8 cellular contexts compared by ENCODE assay signal in the genomic region with DNA sequence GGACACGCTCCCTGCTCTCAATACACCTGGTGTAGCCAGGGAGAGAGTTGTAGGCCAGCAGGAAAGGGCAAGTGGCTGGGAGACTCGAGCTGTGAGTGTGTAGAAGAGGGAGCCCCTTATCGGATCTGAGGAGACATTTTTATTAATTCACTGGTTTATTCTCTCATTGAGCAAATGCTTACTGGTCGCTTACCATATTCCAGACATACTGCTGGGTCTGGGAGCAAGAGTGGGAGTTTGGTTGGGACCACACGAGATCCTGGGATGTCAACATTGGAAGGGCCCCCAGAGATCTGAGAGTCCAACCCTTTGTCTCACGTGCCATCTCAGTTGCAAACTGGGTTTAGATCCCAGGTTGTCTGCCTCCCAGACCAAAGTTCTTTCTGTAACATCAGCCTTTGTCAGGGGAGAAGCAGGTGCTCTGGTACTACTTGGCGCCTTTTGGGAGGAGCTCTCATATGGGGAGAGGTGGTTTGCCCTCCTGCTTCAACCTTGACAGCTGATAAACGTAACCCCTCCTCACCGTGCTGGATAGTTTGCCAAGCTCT. TPM values are rescaled to one million over a fixed set of nuclear protein-coding genes. Genes with fewer than 3 reads are reported as not detected.
A peak's percentile ranks its signal among the peaks of the same experiment; 100 is the strongest.
DNase-seq lines count a peak whose midpoint lies in the region; ATAC-seq, FAIRE-seq and TF ChIP-seq lines count a peak whose summit lies in the region.

No MANE protein-coding gene starts in this region.

- in situ Hi-C loops in KBM-7 (cut with MboI; ENCODE audit: low pct_unique_long_range_greater_than_20kb, low sequenced_read_pairs), result no loop called here

- peak overlapping the region; percentile 64 for H3K27ac ChIP-seq in foreskin keratinocyte
- H3K27ac ChIP-seq in small intestine (ENCODE audit: low read depth in 1 of 2, low read length in 1 of 2), result peak overlapping the region; percentile 68 to 98

- H3K4me1 Mint-ChIP-seq in T-helper 2 cell treated with Interferon-gamma antibody and Interleukin-4, amounts not matched to agents 5 μg/mL and 100 μg/mL, for 36 hours (ENCODE audit: low read depth), result peaks cover 20% of the 10 kb centered on the region

- H3K4me3 ChIP-seq in H7 (ENCODE audit: insufficient read depth, low read depth, low read length) (peak overlapping the region; percentile 97), small intestine (ENCODE audit: low read depth in 1 of 2, low read length in 2 of 2) (peak overlapping the region; percentile 78 to 87)

- H3K36me3 Mint-ChIP-seq in T-helper 2 cell treated with Interferon-gamma antibody and Interleukin-4, amounts not matched to agents 5 μg/mL and 100 μg/mL, for 36 hours (ENCODE audit: low read depth), result peaks cover 22% of the 10 kb centered on the region

- no peak for TF ChIP-seq CTCF in foreskin keratinocyte (conservative IDR thresholded peaks at IDR 0.05)

- H3K4me1 ChIP-seq in foreskin keratinocyte (no peaks in the 10 kb centered on the region), small intestine (ENCODE audit: control insufficient read depth in 2 of 2, insufficient read depth in 1 of 2, low read depth in 1 of 2, low read length in 1 of 2) (no peaks in the 10 kb centered on the region)

- no peaks in the 10 kb centered on the region for H3K27me3 ChIP-seq in H7 (ENCODE audit: control insufficient read depth, insufficient read depth, low read length)
- no peaks in the 10 kb centered on the region for H3K27me3 ChIP-seq in foreskin keratinocyte
- no peaks in the 10 kb centered on the region for H3K27me3 ChIP-seq in small intestine (ENCODE audit: control insufficient read depth in 2 of 2, insufficient read depth in 2 of 2, low read length in 2 of 2)

- no peaks in the 10 kb centered on the region for H3K9me3 ChIP-seq in small intestine (ENCODE audit: control insufficient read depth, low read depth)

- DNase-seq in H7 (peak; percentile 48), foreskin keratinocyte (no peak), small intestine (no peak), KBM-7 (no peak)
- DNase-seq in T-helper 2 cell treated with Interferon-gamma antibody and Interleukin-4, amounts not matched to agents 5 μg/mL and 100 μg/mL, for 36 hours (ENCODE audit: low spot score), result peak; percentile 10
- no peak for DNase-seq in stimulated activated CD8-positive, alpha-beta memory T cell treated with anti-CD3 and anti-CD28 coated beads, Interleukin-4, amount 100 ng/mL, for 48 hours

- H3K36me3 ChIP-seq in H7 (replicated peaks; ENCODE audit: control insufficient read depth, insufficient read depth, low read length), result peaks cover 3% of the 10 kb centered on the region
- peaks cover 4 to 6% of the 10 kb centered on the region in 2 donors for H3K36me3 ChIP-seq in small intestine (ENCODE audit: control insufficient read depth in 2 of 2, insufficient read depth in 2 of 2, low read length in 2 of 2)

- H3K27ac Mint-ChIP-seq in T-helper 2 cell treated with Interferon-gamma antibody and Interleukin-4, amounts not matched to agents 5 μg/mL and 100 μg/mL, for 36 hours, result peak overlapping the region; percentile 93

- ATAC-seq in foreskin keratinocyte (no peak), GM18873 (IDR thresholded peaks at IDR 0.05; ENCODE audit: low FRiP score, unreplicated experiment) (no peak), HG03342 (IDR thresholded peaks at IDR 0.05; ENCODE audit: unreplicated experiment) (no peak)

- FAIRE-seq in small intestine (lab: Jason Lieb, UNC), result no peak

- no peaks in the 10 kb centered on the region for H3K9me3 Mint-ChIP-seq in T-helper 2 cell treated with Interferon-gamma antibody and Interleukin-4, amounts not matched to agents 5 μg/mL and 100 μg/mL, for 36 hours

- peaks cover 3% of the 10 kb centered on the region for H3K27me3 Mint-ChIP-seq in T-helper 2 cell treated with Interferon-gamma antibody and Interleukin-4, amounts not matched to agents 5 μg/mL and 100 μg/mL, for 36 hours (ENCODE audit: low read depth)

- H3K4me3 Mint-ChIP-seq in T-helper 2 cell treated with Interferon-gamma antibody and Interleukin-4, amounts not matched to agents 5 μg/mL and 100 μg/mL, for 36 hours, result peak overlapping the region; percentile 96

- 1% methylated on average over 9 of the region's 9 CpGs for whole genome bisulfite sequencing in small intestine, 3 donors

RNA-seq across cellular contexts. Expression of a gene that starts 0.7 kb away (rescaled TPM):
- 41.0 and 53.4 TPM in 2 replicates for total RNA-seq in H7 (2014; rRNA removed; shearing (Covaris generic))
- 31.5 and 34.6 TPM in 2 replicates for total RNA-seq in foreskin keratinocyte
- polyA plus RNA-seq in foreskin keratinocyte (44.0 and 50.2 TPM in 2 replicates), small intestine (10 to 100 TPM; 30.3 to 51.7 (median 32.4) TPM)

RNA-seq across cellular contexts. Expression of a gene that starts 19.2 kb away (rescaled TPM):
- 5.6 and 6.4 TPM in 2 replicates for total RNA-seq in H7 (2014; rRNA removed; shearing (Covaris generic))
- total RNA-seq in foreskin keratinocyte, result 42.3 and 49.3 TPM in 2 replicates
- polyA plus RNA-seq in foreskin keratinocyte (49.6 and 62.4 TPM in 2 replicates), small intestine (1 to 10 TPM; 2.5 to 9.5 (median 5.2) TPM)

RNA-seq across cellular contexts. Expression of a gene that starts 44.1 kb away (rescaled TPM):
- 10.7 and 14.6 TPM in 2 replicates for total RNA-seq in H7 (2014; rRNA removed; shearing (Covaris generic))
- 43.3 and 44.7 TPM in 2 replicates for total RNA-seq in foreskin keratinocyte
- polyA plus RNA-seq in foreskin keratinocyte (41.0 and 44.0 TPM in 2 replicates), small intestine (10 to 100 TPM in 1 of 3 donors, 1 to 10 TPM in 2; 1.6 to 19.4 (median 5.1) TPM)

RNA-seq across cellular contexts. Expression of a gene that starts 52.0 kb away (rescaled TPM):
- 0.14 TPM in 1 of 2 replicates, not detected in the other for total RNA-seq in H7 (2014; rRNA removed; shearing (Covaris generic))
- not detected in 2 replicates for total RNA-seq in foreskin keratinocyte
- polyA plus RNA-seq in foreskin keratinocyte (0.11 and 0.12 TPM in 2 replicates), small intestine (1 to 10 TPM in 2 of 3 donors, under 1 TPM in 1; 0.89 to 3.6 (median 1.6) TPM)

Comparison
In these comparisons a context has a peak if more than half of its experiments do, and no peak if none do; other contexts are left out.
1. DNase-seq: peak in H7 (single experiment) and T-helper 2 cell treated with Interferon-gamma antibody and Interleukin-4, amounts not matched to agents 5 μg/mL and 100 μg/mL, for 36 hours (single experiment); none in foreskin keratinocyte (0 of 2), small intestine (single experiment), stimulated activated CD8-positive, alpha-beta memory T cell treated with anti-CD3 and anti-CD28 coated beads, Interleukin-4, amount 100 ng/mL, for 48 hours (single experiment) and KBM-7 (single experiment).